ENCODE assay signal across 1 cellular context in the genomic region with DNA sequence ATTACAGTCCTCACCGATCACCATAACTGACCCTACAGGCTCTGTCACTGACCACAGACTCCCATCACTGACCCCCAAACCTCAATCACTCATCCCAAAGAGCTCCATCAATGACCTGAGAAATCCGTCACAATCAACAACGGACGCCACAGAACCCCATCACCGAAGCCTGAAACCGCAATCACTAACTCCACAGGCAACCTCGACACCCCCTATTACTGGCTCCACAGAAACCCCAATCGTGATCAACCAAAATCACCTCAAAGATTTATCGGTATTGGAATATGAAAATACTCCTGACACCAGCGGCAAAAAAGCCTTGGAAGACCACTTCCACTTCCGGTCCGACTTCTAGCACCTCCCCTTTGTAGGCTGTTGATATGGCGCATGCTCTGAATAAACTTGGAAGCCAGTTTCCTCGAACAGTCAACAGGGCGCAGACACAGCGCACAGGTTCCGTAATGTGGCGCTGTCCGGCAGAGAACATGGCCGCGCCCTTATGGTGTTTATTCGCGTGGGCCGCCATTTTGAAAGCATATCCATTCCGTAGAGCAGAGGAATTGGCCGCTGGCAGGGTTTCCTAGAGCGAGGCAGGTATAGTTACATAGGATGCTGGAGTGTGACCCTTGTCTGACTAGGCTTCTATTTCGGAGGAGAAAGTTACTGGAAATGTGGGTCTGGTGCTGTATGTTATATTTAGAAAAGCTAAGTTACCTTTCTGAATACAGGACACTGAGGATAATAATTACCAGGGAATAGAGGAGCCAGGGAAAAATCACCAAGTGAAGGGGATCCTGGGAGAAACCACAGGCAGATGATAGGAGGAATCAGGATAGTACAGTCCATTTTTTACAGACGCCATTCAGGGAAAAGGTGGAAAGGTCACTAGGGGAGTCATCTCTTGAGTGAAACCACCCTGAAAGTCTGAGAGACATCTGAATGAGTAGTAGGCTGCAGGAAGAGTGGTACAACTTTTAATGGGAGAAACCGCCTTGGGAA.
TF ChIP-seq lines count a peak whose summit lies in the region.

A gene (minus strand): TSS at position 328 of the 999 bp plus-strand sequence. CDS start 2,785 bp downstream, outside the sequence.

TF ChIP-seq in HepG2, 621 proteins besides CTCF, POLR2A, EP300 and RAD21 (continued from another document and continues in another):
- TF ChIP-seq GTF3A (CRISPR knock-in tag; conservative IDR thresholded peaks at IDR 0.05) = no peak
- no peak for TF ChIP-seq ZNF747 (CRISPR knock-in tag; IDR thresholded peaks at IDR 0.05; ENCODE audit: borderline replicate concordance)
- TF ChIP-seq GABPA (IDR thresholded peaks at IDR 0.05; ENCODE audit: low read depth, low read length) = peak; percentile 55
- peak; percentile 95 for TF ChIP-seq GABPA (CRISPR knock-in tag; IDR thresholded peaks at IDR 0.05; ENCODE audit: low read depth)
- TF ChIP-seq RAD51 (IDR thresholded peaks at IDR 0.05; ENCODE audit: borderline replicate concordance) = no peak
- peak; percentile 49; the same call in 1 of the 2 replicates for TF ChIP-seq MYC (CRISPR knock-in tag; IDR thresholded peaks at IDR 0.05; ENCODE audit: borderline replicate concordance)
- TF ChIP-seq ZNF121 (CRISPR knock-in tag; IDR thresholded peaks at IDR 0.05) = no peak
- TF ChIP-seq ZNF572 (CRISPR knock-in tag; IDR thresholded peaks at IDR 0.05) = no peak
- no peak for TF ChIP-seq HNRNPH1 (optimal IDR thresholded peaks at IDR 0.05; ENCODE audit: low read depth, low read length)
- TF ChIP-seq FOXA1 (IDR thresholded peaks at IDR 0.05) = 0 out of 2 replicates have a peak, but pooled peaks have one; percentile 30
- TF ChIP-seq FOXA1 (CRISPR knock-in tag; IDR thresholded peaks at IDR 0.05) = peak; percentile 95
- no peak for TF ChIP-seq HIVEP1 (CRISPR knock-in tag; IDR thresholded peaks at IDR 0.05)
- TF ChIP-seq ZNF644 (CRISPR knock-in tag; IDR thresholded peaks at IDR 0.05; ENCODE audit: low read depth) = peak; percentile 77
- no peak for TF ChIP-seq SMARCC2 (IDR thresholded peaks at IDR 0.05)
- TF ChIP-seq ZNF652 (CRISPR knock-in tag; IDR thresholded peaks at IDR 0.05; ENCODE audit: borderline replicate concordance, low read depth) = no peak
- TF ChIP-seq, protein P1, sequence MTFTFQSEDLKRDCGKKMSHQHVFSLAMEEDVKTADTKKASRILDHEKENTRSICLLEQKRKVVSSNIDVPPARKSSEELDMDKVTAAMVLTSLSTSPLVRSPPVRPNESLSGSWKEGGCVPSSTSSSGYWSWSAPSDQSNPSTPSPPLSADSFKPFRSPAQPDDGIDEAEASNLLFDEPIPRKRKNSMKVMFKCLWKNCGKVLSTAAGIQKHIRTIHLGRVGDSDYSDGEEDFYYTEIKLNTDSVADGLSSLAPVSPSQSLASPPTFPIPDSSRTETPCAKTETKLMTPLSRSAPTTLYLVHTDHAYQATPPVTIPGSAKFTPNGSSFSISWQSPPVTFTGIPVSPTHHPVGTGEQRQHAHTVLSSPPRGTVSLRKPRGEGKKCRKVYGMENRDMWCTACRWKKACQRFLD (CRISPR knock-in tag; IDR thresholded peaks at IDR 0.05; ENCODE audit: borderline replicate concordance) = 0 out of 2 replicates have a peak, but pooled peaks have one; percentile 54
- no peak for TF ChIP-seq ZNF564 (CRISPR knock-in tag; IDR thresholded peaks at IDR 0.05)
- no peak for TF ChIP-seq NR1H2 (CRISPR knock-in tag; IDR thresholded peaks at IDR 0.05; ENCODE audit: borderline replicate concordance, low read depth)
- TF ChIP-seq, protein P2, sequence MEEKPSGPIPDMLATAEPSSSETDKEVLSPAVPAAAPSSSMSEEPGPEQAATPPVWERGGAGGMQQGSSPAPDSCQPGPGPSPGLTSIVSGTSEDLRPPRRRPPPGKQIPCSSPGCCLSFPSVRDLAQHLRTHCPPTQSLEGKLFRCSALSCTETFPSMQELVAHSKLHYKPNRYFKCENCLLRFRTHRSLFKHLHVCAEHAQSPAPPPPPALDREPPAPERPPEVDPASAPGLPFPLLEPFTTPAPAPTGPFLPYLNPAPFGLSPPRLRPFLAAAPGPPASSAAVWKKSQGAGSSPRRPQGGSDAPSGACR (CRISPR knock-in tag; IDR thresholded peaks at IDR 0.05) = no peak
- TF ChIP-seq, protein P3, sequence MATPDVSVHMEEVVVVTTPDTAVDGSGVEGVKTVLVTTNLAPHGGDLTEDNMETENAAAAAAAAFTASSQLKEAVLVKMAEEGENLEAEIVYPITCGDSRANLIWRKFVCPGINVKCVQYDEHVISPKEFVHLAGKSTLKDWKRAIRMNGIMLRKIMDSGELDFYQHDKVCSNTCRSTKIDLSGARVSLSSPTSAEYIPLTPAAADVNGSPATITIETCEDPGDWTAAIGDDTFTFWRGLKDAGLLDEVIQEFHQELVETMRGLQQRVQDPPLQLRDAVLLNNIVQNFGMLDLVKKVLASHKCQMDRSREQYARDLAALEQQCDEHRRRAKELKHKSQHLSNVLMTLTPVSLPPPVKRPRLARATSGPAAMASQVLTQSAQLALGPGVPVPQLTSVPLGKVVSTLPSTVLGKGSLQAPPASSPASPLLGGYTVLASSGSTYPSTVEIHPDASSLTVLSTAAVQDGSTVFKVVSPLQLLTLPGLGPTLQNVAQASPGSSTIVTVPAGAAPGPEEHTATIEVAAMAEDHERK (CRISPR knock-in tag; IDR thresholded peaks at IDR 0.05; ENCODE audit: low read depth) = no peak
- no peak for TF ChIP-seq NKX3-1 (CRISPR knock-in tag; IDR thresholded peaks at IDR 0.05)
- TF ChIP-seq, protein P4, sequence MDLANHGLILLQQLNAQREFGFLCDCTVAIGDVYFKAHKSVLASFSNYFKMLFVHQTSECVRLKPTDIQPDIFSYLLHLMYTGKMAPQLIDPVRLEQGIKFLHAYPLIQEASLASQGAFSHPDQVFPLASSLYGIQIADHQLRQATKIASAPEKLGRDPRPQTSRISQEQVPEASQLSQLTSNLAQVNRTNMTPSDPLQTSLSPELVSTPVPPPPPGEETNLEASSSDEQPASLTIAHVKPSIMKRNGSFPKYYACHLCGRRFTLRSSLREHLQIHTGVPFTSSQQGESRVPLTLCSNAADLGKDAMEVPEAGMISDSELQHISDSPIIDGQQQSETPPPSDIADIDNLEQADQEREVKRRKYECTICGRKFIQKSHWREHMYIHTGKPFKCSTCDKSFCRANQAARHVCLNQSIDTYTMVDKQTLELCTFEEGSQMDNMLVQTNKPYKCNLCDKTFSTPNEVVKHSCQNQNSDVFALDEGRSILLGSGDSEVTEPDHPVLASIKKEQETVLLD (CRISPR knock-in tag; IDR thresholded peaks at IDR 0.05; ENCODE audit: low read depth) = no peak
- no peak for TF ChIP-seq ZNF207 (IDR thresholded peaks at IDR 0.05; ENCODE audit: borderline replicate concordance)
- no peak for TF ChIP-seq ZNF569 (CRISPR knock-in tag; IDR thresholded peaks at IDR 0.05; ENCODE audit: borderline replicate concordance)
- TF ChIP-seq MED1 (CRISPR knock-in tag; IDR thresholded peaks at IDR 0.05) = no peak; the same call in 1 of the 2 replicates
- no peak for TF ChIP-seq ZNF24 (IDR thresholded peaks at IDR 0.05)
- peak; percentile 89; the same call in 1 of the 2 replicates for TF ChIP-seq NR2C2 (CRISPR knock-in tag; IDR thresholded peaks at IDR 0.05; ENCODE audit: borderline replicate concordance)
- TF ChIP-seq, protein P5, sequence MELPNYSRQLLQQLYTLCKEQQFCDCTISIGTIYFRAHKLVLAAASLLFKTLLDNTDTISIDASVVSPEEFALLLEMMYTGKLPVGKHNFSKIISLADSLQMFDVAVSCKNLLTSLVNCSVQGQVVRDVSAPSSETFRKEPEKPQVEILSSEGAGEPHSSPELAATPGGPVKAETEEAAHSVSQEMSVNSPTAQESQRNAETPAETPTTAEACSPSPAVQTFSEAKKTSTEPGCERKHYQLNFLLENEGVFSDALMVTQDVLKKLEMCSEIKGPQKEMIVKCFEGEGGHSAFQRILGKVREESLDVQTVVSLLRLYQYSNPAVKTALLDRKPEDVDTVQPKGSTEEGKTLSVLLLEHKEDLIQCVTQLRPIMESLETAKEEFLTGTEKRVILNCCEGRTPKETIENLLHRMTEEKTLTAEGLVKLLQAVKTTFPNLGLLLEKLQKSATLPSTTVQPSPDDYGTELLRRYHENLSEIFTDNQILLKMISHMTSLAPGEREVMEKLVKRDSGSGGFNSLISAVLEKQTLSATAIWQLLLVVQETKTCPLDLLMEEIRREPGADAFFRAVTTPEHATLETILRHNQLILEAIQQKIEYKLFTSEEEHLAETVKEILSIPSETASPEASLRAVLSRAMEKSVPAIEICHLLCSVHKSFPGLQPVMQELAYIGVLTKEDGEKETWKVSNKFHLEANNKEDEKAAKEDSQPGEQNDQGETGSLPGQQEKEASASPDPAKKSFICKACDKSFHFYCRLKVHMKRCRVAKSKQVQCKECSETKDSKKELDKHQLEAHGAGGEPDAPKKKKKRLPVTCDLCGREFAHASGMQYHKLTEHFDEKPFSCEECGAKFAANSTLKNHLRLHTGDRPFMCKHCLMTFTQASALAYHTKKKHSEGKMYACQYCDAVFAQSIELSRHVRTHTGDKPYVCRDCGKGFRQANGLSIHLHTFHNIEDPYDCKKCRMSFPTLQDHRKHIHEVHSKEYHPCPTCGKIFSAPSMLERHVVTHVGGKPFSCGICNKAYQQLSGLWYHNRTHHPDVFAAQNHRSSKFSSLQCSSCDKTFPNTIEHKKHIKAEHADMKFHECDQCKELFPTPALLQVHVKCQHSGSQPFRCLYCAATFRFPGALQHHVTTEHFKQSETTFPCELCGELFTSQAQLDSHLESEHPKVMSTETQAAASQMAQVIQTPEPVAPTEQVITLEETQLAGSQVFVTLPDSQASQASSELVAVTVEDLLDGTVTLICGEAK (IDR thresholded peaks at IDR 0.05) = no peak
- TF ChIP-seq, protein P5 (CRISPR knock-in tag; IDR thresholded peaks at IDR 0.05) = no peak
- TF ChIP-seq GTF2F1 (IDR thresholded peaks at IDR 0.05; ENCODE audit: low read length) = no peak
- TF ChIP-seq, protein P6, sequence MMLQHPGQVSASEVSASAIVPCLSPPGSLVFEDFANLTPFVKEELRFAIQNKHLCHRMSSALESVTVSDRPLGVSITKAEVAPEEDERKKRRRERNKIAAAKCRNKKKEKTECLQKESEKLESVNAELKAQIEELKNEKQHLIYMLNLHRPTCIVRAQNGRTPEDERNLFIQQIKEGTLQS (CRISPR knock-in tag; IDR thresholded peaks at IDR 0.05) = no peak
- TF ChIP-seq, protein P7, sequence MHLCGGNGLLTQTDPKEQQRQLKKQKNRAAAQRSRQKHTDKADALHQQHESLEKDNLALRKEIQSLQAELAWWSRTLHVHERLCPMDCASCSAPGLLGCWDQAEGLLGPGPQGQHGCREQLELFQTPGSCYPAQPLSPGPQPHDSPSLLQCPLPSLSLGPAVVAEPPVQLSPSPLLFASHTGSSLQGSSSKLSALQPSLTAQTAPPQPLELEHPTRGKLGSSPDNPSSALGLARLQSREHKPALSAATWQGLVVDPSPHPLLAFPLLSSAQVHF (CRISPR knock-in tag; IDR thresholded peaks at IDR 0.05) = no peak
- TF ChIP-seq, protein P8, sequence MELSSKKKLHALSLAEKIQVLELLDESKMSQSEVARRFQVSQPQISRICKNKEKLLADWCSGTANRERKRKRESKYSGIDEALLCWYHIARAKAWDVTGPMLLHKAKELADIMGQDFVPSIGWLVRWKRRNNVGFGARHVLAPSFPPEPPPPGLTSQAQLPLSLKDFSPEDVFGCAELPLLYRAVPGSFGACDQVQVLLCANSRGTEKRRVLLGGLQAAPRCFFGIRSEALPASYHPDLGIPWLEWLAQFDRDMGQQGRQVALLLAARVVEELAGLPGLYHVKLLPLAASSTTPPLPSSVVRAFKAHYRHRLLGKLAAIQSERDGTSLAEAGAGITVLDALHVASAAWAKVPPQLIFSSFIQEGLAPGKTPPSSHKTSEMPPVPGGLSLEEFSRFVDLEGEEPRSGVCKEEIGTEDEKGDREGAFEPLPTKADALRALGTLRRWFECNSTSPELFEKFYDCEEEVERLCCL (CRISPR knock-in tag; IDR thresholded peaks at IDR 0.05; ENCODE audit: borderline replicate concordance) = no peak
- no peak for TF ChIP-seq HOXD1 (CRISPR knock-in tag; IDR thresholded peaks at IDR 0.05)
- TF ChIP-seq, protein P9, sequence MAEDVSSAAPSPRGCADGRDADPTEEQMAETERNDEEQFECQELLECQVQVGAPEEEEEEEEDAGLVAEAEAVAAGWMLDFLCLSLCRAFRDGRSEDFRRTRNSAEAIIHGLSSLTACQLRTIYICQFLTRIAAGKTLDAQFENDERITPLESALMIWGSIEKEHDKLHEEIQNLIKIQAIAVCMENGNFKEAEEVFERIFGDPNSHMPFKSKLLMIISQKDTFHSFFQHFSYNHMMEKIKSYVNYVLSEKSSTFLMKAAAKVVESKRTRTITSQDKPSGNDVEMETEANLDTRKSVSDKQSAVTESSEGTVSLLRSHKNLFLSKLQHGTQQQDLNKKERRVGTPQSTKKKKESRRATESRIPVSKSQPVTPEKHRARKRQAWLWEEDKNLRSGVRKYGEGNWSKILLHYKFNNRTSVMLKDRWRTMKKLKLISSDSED (CRISPR knock-in tag; IDR thresholded peaks at IDR 0.05) = no peak
- TF ChIP-seq HES4 (CRISPR knock-in tag; IDR thresholded peaks at IDR 0.05; ENCODE audit: borderline replicate concordance) = no peak
- TF ChIP-seq ZNF891 (CRISPR knock-in tag; IDR thresholded peaks at IDR 0.05) = no peak
- no peak for TF ChIP-seq EEA1 (CRISPR knock-in tag; IDR thresholded peaks at IDR 0.05; ENCODE audit: borderline replicate concordance)
- no peak for TF ChIP-seq SMAD9 (CRISPR knock-in tag; IDR thresholded peaks at IDR 0.05)
